In genomic region chr5:3862906-3863305, GRCh38 we compare ENCODE assay signal across 21 cellular contexts.
DNase-seq lines count a peak whose midpoint lies in the region; ATAC-seq and TF ChIP-seq lines count a peak whose summit lies in the region.
"Had no signal": no experiment of that assay in that cellular context is flagged by ENCODE, and none has a peak within 500 bp of the region (broad histone marks: within the 10 kb centered on the region; RNA-seq: fewer than 3 reads in every experiment).

No MANE protein-coding gene starts in this region.

- H3K27me3 ChIP-seq in RWPE2 (ENCODE audit: insufficient read depth, poor library complexity, severe bottlenecking), result no peaks in the 10 kb centered on the region
- H3K27me3 ChIP-seq: BE2C had no signal

- POLR2A ChIA-PET in naive thymus-derived CD8-positive, alpha-beta T cell (lab: Charles Lee), result no interaction called here

- no peaks in the 10 kb centered on the region for H3K4me1 ChIP-seq in RWPE2 (ENCODE audit: insufficient read depth, poor library complexity, severe bottlenecking)
- H3K4me1 ChIP-seq: BE2C had no signal

- TF ChIP-seq CTCF in RWPE2 (IDR thresholded peaks at IDR 0.05; ENCODE audit: poor library complexity, severe bottlenecking) (no peak), epithelial cell of esophagus (IDR thresholded peaks at IDR 0.05; ENCODE audit: insufficient read depth, low read depth, low read length, missing control alignments) (no peak), type B pancreatic cell (conservative IDR thresholded peaks at IDR 0.05) (no peak)

- no peaks in the 10 kb centered on the region for H3K36me3 ChIP-seq in RWPE2 (ENCODE audit: low read depth)
- H3K36me3 ChIP-seq: BE2C had no signal

- DNase-seq in Daoy (ENCODE audit: low read depth) (peak; percentile 34), RWPE2 (ENCODE audit: low spot score) (no peak), epithelial cell of esophagus (ENCODE audit: low read depth) (peak; percentile 91), type B pancreatic cell (ENCODE audit: extremely low spot score, unreplicated experiment) (no peak), mesenteric fat pad (ENCODE audit: low spot score) (no peak)
- DNase-seq in naive thymus-derived CD8-positive, alpha-beta T cell, result no peak
- DNase-seq in activated naive CD4-positive, alpha-beta T cell treated with anti-CD3 and anti-CD28 coated beads, Interleukin-2, amount 50 U/mL, for 16 hours, result no peak
- DNase-seq: ACHN; BE2C; C1 segment of cervical spinal cord; CD4-positive, CD25-positive, alpha-beta regulatory T cell; CD8-positive, alpha-beta memory T cell; COR-L47; DMS 273 treated with DMSO at 0.1 percent for 48 hours; DMS53; GDM1; HFFc6 had no signal

- H3K4me1 Mint-ChIP-seq in type B pancreatic cell (ENCODE audit: unreplicated experiment), result peaks cover 5% of the 10 kb centered on the region
- H3K4me1 Mint-ChIP-seq in naive thymus-derived CD8-positive, alpha-beta T cell, result peaks cover 0 to 6% (median 0%) of the 10 kb centered on the region in 4 donors
- H3K4me1 Mint-ChIP-seq: CD4-positive, CD25-positive, alpha-beta regulatory T cell; CD8-positive, alpha-beta memory T cell; IgD-negative memory B cell had no signal

- ATAC-seq in RWPE2 (ENCODE audit: low read depth), result peak; percentile 69
- ATAC-seq in naive thymus-derived CD8-positive, alpha-beta T cell, result no peak
- ATAC-seq: GM23338, HCT116, HepG2 had no signal

- H3K4me3 Mint-ChIP-seq in type B pancreatic cell, result peak overlapping the region; percentile 24
- no peak overlapping the region for H3K4me3 Mint-ChIP-seq in naive thymus-derived CD8-positive, alpha-beta T cell
- H3K4me3 Mint-ChIP-seq: CD4-positive, CD25-positive, alpha-beta regulatory T cell; CD8-positive, alpha-beta memory T cell; GM23338; HFFc6; IgD-negative memory B cell had no signal

- H3K36me3 Mint-ChIP-seq in type B pancreatic cell, result no peaks in the 10 kb centered on the region
- H3K36me3 Mint-ChIP-seq in naive thymus-derived CD8-positive, alpha-beta T cell, result no peaks in the 10 kb centered on the region
- H3K36me3 Mint-ChIP-seq: CD4-positive, CD25-positive, alpha-beta regulatory T cell; CD8-positive, alpha-beta memory T cell had no signal

- H3K9me3 ChIP-seq in RWPE2 (ENCODE audit: severe bottlenecking), result no peaks in the 10 kb centered on the region
- H3K9me3 ChIP-seq: BE2C had no signal

- H3K4me3 ChIP-seq in RWPE2 (ENCODE audit: severe bottlenecking) (no peak overlapping the region), epithelial cell of esophagus (ENCODE audit: low read length) (no peak overlapping the region)
- H3K4me3 ChIP-seq: GM23338 had no signal

- peak overlapping the region; percentile 80 for H3K27ac Mint-ChIP-seq in type B pancreatic cell
- H3K27ac Mint-ChIP-seq in naive thymus-derived CD8-positive, alpha-beta T cell, result no peak overlapping the region
- H3K27ac Mint-ChIP-seq: CD4-positive, CD25-positive, alpha-beta regulatory T cell; CD8-positive, alpha-beta memory T cell; GM23338; HFFc6 had no signal

- H3K27ac ChIP-seq in RWPE2 (ENCODE audit: poor library complexity, severe bottlenecking), result no peak overlapping the region

- H3K27me3 Mint-ChIP-seq in type B pancreatic cell, result peaks cover 19% of the 10 kb centered on the region
- no peaks in the 10 kb centered on the region for H3K27me3 Mint-ChIP-seq in naive thymus-derived CD8-positive, alpha-beta T cell
- H3K27me3 Mint-ChIP-seq: CD4-positive, CD25-positive, alpha-beta regulatory T cell; CD8-positive, alpha-beta memory T cell; IgD-negative memory B cell had no signal

- H3K9me3 Mint-ChIP-seq in type B pancreatic cell, result peaks cover 13% of the 10 kb centered on the region
- H3K9me3 Mint-ChIP-seq in naive thymus-derived CD8-positive, alpha-beta T cell, result peaks cover 0 to 17% (median 2%) of the 10 kb centered on the region in 9 donors
- H3K9me3 Mint-ChIP-seq: GM23338 had no signal

Comparison
In these comparisons a context has a peak if more than half of its experiments do, and no peak if none do; other contexts are left out.
1. DNase-seq: peak in Daoy (single experiment) and epithelial cell of esophagus (single experiment); none in RWPE2 (single experiment), type B pancreatic cell (single experiment), naive thymus-derived CD8-positive, alpha-beta T cell (0 of 10), mesenteric fat pad (single experiment) and activated naive CD4-positive, alpha-beta T cell treated with anti-CD3 and anti-CD28 coated beads, Interleukin-2, amount 50 U/mL, for 16 hours (single experiment).